ENCODE assay signal across 1 cellular context in genomic region chr4:10003666-10004065, GRCh38.
A peak's percentile ranks its signal among the peaks of the same experiment; 100 is the strongest.
TF ChIP-seq lines count a peak whose summit lies in the region.

No MANE protein-coding gene starts in this region.

TF ChIP-seq in GM12878, 131 proteins besides CTCF, POLR2A, EP300 and RAD21 (continued from another document):
- TF ChIP-seq PRDM15 (CRISPR knock-in tag; IDR thresholded peaks at IDR 0.05) (no peak), YBX1 (IDR thresholded peaks at IDR 0.05) (no peak), ZBED1 (IDR thresholded peaks at IDR 0.05; ENCODE audit: borderline replicate concordance) (0 out of 2 replicates have a peak, but pooled peaks have one; percentile 28), SMAD5 (IDR thresholded peaks at IDR 0.05; ENCODE audit: low read depth) (no peak), HDAC6 (IDR thresholded peaks at IDR 0.05; ENCODE audit: unreplicated experiment) (no peak), POLR2AphosphoS2 (IDR thresholded peaks at IDR 0.05; ENCODE audit: low read depth, low read length) (no peak), JUND (IDR thresholded peaks at IDR 0.05; ENCODE audit: low read depth, low read length) (no peak), GATAD2B (conservative IDR thresholded peaks at IDR 0.05; ENCODE audit: low read depth) (no peak), CBX3 (IDR thresholded peaks at IDR 0.05; ENCODE audit: borderline replicate concordance, low read depth) (no peak), ASH2L (IDR thresholded peaks at IDR 0.05; ENCODE audit: borderline replicate concordance, low read depth) (no peak), SREBF2 (IDR thresholded peaks at IDR 0.05; ENCODE audit: low read length) (no peak), ETV6 (conservative IDR thresholded peaks at IDR 0.05 in 1 of 2, IDR thresholded peaks at IDR 0.05 in 1 of 2; ENCODE audit: borderline replicate concordance in 1 of 2, low read depth in 1 of 2) (peak in 1 of 2 experiments; percentile 21; a peak in 1 of 4 replicates), RFX5 (IDR thresholded peaks at IDR 0.05; ENCODE audit: low read depth, low read length) (no peak), CBX5 (IDR thresholded peaks at IDR 0.05; ENCODE audit: low read depth) (no peak), ATF3 (IDR thresholded peaks at IDR 0.05; ENCODE audit: borderline replicate concordance, extremely low read depth, low read depth, low read length) (no peak), TBL1XR1 (IDR thresholded peaks at IDR 0.05; ENCODE audit: low read depth, low read length) (no peak), SMAD1 (IDR thresholded peaks at IDR 0.05; ENCODE audit: low read depth, partially characterized antibody) (no peak), CHD1 (IDR thresholded peaks at IDR 0.05; ENCODE audit: low read depth, low read length) (no peak), ESRRA (IDR thresholded peaks at IDR 0.05; ENCODE audit: low read length) (no peak), MEF2A (IDR thresholded peaks at IDR 0.05; ENCODE audit: insufficient read depth, low read depth, low read length) (no peak), EGR1 (IDR thresholded peaks at IDR 0.05; ENCODE audit: borderline replicate concordance in 1 of 2, low read depth in 2 of 2, low read length in 2 of 2) (no peak), BCL11A (IDR thresholded peaks at IDR 0.05; ENCODE audit: low read depth, low read length) (0 out of 2 replicates have a peak, but pooled peaks have one; percentile 10), CBFB (IDR thresholded peaks at IDR 0.05; ENCODE audit: low read depth) (no peak), CEBPB (IDR thresholded peaks at IDR 0.05; ENCODE audit: borderline replicate concordance in 1 of 2, low read depth in 2 of 2, low read length in 2 of 2) (no peak), ZNF622 (IDR thresholded peaks at IDR 0.05) (no peak), USF1 (IDR thresholded peaks at IDR 0.05; ENCODE audit: borderline replicate concordance, extremely low read length, insufficient read depth, low read depth, low read length) (no peak), ZNF592 (IDR thresholded peaks at IDR 0.05) (no peak), NFXL1 (IDR thresholded peaks at IDR 0.05; ENCODE audit: borderline replicate concordance) (no peak), NKRF (conservative IDR thresholded peaks at IDR 0.05) (no peak), ZZZ3 (IDR thresholded peaks at IDR 0.05; ENCODE audit: control insufficient read depth, insufficient read length, low read depth) (no peak), SKIL (IDR thresholded peaks at IDR 0.05; ENCODE audit: low read depth, poor library complexity, severe bottlenecking) (no peak), SMC3 (IDR thresholded peaks at IDR 0.05; ENCODE audit: borderline replicate concordance, low read length) (no peak), IRF4 (IDR thresholded peaks at IDR 0.05; ENCODE audit: low read depth, low read length) (no peak), EED (IDR thresholded peaks at IDR 0.05; ENCODE audit: low read depth) (no peak), POU2F2 (IDR thresholded peaks at IDR 0.05; ENCODE audit: borderline replicate concordance, low read depth, low read length) (no peak), SMARCA5 (IDR thresholded peaks at IDR 0.05) (no peak), PKNOX1 (IDR thresholded peaks at IDR 0.05) (no peak), IKZF2 (IDR thresholded peaks at IDR 0.05) (peak; percentile 28 to 50; a peak in 2 of 4 replicates), NR2F1 (conservative IDR thresholded peaks at IDR 0.05) (no peak), SP1 (IDR thresholded peaks at IDR 0.05; ENCODE audit: low read depth, low read length) (no peak), NRF1 (conservative IDR thresholded peaks at IDR 0.05; ENCODE audit: low read depth, low read length) (no peak), NBN (IDR thresholded peaks at IDR 0.05) (no peak), IRF3 (IDR thresholded peaks at IDR 0.05) (no peak), HDGF (IDR thresholded peaks at IDR 0.05) (no peak), NFIC (IDR thresholded peaks at IDR 0.05; ENCODE audit: low read depth, low read length) (peak; percentile 60; the same call in 1 of the 2 replicates)
TF ChIP-seq in GM12878: peak in this region for 15.
